In genomic region chr9:113963017-113963620, GRCh38 we compare ENCODE assay signal across 8 cellular contexts.
A peak's percentile ranks its signal among the peaks of the same experiment; 100 is the strongest.
DNase-seq lines count a peak whose midpoint lies in the region; ATAC-seq, FAIRE-seq and TF ChIP-seq lines count a peak whose summit lies in the region.

No MANE protein-coding gene starts in this region.

- H3K36me3 ChIP-seq in pancreas = peaks cover 0 to 6% (median 0%) of the 10 kb centered on the region in 3 donors

- H3K9me3 ChIP-seq in pancreas = no peaks in the 10 kb centered on the region

- peaks cover under 1 to 11% (median 4%) of the 10 kb centered on the region in 3 donors for H3K4me1 ChIP-seq in pancreas

- H3K27me3 ChIP-seq in pancreas = no peaks in the 10 kb centered on the region

- DNase-seq in NCI-H1092 treated with DMSO at 0.1 percent for 48 hours (lab: John Stamatoyannopoulos, UW) = peak; percentile 22
- DNase-seq in NCI-H1092 (lab: John Stamatoyannopoulos, UW) = no peak
- DNase-seq in HEK293T (ENCODE audit: extremely low spot score) = peak; percentile 66
- DNase-seq in RPMI8226 = peak; percentile 21
- peak; percentile 65 for DNase-seq in fibroblast of gingiva (ENCODE audit: low read depth)
- DNase-seq in pancreas = peak in 5 of 6 donors; percentile 42 to 77 (median 62)
- no peak for DNase-seq in NK-92 treated with Interleukin-12 subunit alpha and Interleukin-12 subunit beta, amount 100 ng/mL, for 24 hours (lab: John Stamatoyannopoulos, UW)

- FAIRE-seq in pancreas (lab: Jason Lieb, UNC) = no peak

- CTCF ChIA-PET in HEK293T (lab: Yijun Ruan, JAX) = interaction anchor here (0.6 to 1.4 kb wide), 8 partner anchors 10 to 400 kb away, joined by 3 to 6 read pairs (median 4); no protein-coding TSS in a partner anchor

- H3K4me3 ChIP-seq in pancreas = no peak overlapping the region

- intact Hi-C loops in pancreas (cut with DNase I) = loop anchor here in 1 of 3 donors (5.0 kb wide), 1 partner anchor 156 kb away; no protein-coding TSS in a partner anchor

- TF ChIP-seq CTCF in pancreas (IDR thresholded peaks at IDR 0.05) = peak; percentile 49 to 79 (median 66)

- no peak overlapping the region for H3K27ac ChIP-seq in pancreas

- ATAC-seq in pancreas (peak; percentile 51 to 88 (median 72)), HG03175 (IDR thresholded peaks at IDR 0.05; ENCODE audit: unreplicated experiment) (no peak)

- POLR2A ChIA-PET in HEK293T (lab: Yijun Ruan, JAX) = no interaction called here

- 31 to 35% methylated on average over 5 of the region's 5 CpGs for WGBS in pancreas, 2 donors

TF ChIP-seq in HEK293T, 16 proteins besides CTCF, POLR2A, EP300 and RAD21:
- TF ChIP-seq FOXK2 (IDR thresholded peaks at IDR 0.05) (no peak), ARNT (IDR thresholded peaks at IDR 0.05) (no peak), SUZ12 (IDR thresholded peaks at IDR 0.05) (no peak), ELF4 (IDR thresholded peaks at IDR 0.05) (no peak), TARDBP (IDR thresholded peaks at IDR 0.05) (no peak)

Comparison
In these comparisons a context has a peak if more than half of its experiments do, and no peak if none do; other contexts are left out.
1. DNase-seq: peak in NCI-H1092 treated with DMSO at 0.1 percent for 48 hours (single experiment), HEK293T (single experiment), RPMI8226 (single experiment), fibroblast of gingiva (single experiment) and pancreas (5 of 6); none in NCI-H1092 (single experiment) and NK-92 treated with Interleukin-12 subunit alpha and Interleukin-12 subunit beta, amount 100 ng/mL, for 24 hours (single experiment).